Comparison of ENCODE assay signal across 1 cellular context in genomic region chr11:125887373-125888324, GRCh38.
TF ChIP-seq lines count a peak whose summit lies in the region.

Gene HYLS1 (plus strand): TSS chr11:125887668. CDS start chr11:125899369, 11,701 bp downstream.

TF ChIP-seq in HepG2, 621 proteins besides CTCF, POLR2A, EP300 and RAD21 (continued from another document and continues in another):
- TF ChIP-seq ZNF318 (CRISPR knock-in tag; IDR thresholded peaks at IDR 0.05) (no peak; the same call in 1 of the 2 replicates), ZNF567 (CRISPR knock-in tag; IDR thresholded peaks at IDR 0.05; ENCODE audit: borderline replicate concordance) (no peak), ZNF276 (CRISPR knock-in tag; IDR thresholded peaks at IDR 0.05; ENCODE audit: low read depth) (no peak), CHD4 (IDR thresholded peaks at IDR 0.05; ENCODE audit: borderline replicate concordance, low read length) (no peak), KMT2A (CRISPR knock-in tag; IDR thresholded peaks at IDR 0.05) (0 out of 2 replicates have a peak, but pooled peaks have one; percentile 40), TRIM22 (IDR thresholded peaks at IDR 0.05) (no peak), ZNF574 (CRISPR knock-in tag; IDR thresholded peaks at IDR 0.05) (peak; percentile 56), YY1 (IDR thresholded peaks at IDR 0.05; ENCODE audit: insufficient read depth, insufficient replicate concordance, low read depth, low read length) (no peak), SKI (IDR thresholded peaks at IDR 0.05; ENCODE audit: partially characterized antibody) (no peak), ZNF740 (CRISPR knock-in tag; IDR thresholded peaks at IDR 0.05) (no peak), ZNF569 (CRISPR knock-in tag; IDR thresholded peaks at IDR 0.05; ENCODE audit: borderline replicate concordance) (no peak), TERF1 (CRISPR knock-in tag; IDR thresholded peaks at IDR 0.05) (no peak), ZNF780A (CRISPR knock-in tag; IDR thresholded peaks at IDR 0.05) (no peak), ZNF556 (CRISPR knock-in tag; IDR thresholded peaks at IDR 0.05; ENCODE audit: borderline replicate concordance) (no peak), ARNTL (CRISPR knock-in tag; IDR thresholded peaks at IDR 0.05) (no peak; the same call in 1 of the 2 replicates), ZSCAN5A (CRISPR knock-in tag; IDR thresholded peaks at IDR 0.05; ENCODE audit: borderline replicate concordance) (no peak), KDM4B (CRISPR knock-in tag; IDR thresholded peaks at IDR 0.05) (no peak), JUN (CRISPR knock-in tag; IDR thresholded peaks at IDR 0.05) (no peak), NCOA2 (CRISPR knock-in tag; IDR thresholded peaks at IDR 0.05) (no peak), BCL3 (CRISPR knock-in tag; IDR thresholded peaks at IDR 0.05) (peak; percentile 26; the same call in 1 of the 2 replicates), ZNF17 (CRISPR knock-in tag; IDR thresholded peaks at IDR 0.05) (no peak), TEAD2 (CRISPR knock-in tag; IDR thresholded peaks at IDR 0.05) (no peak), SRSF1 (optimal IDR thresholded peaks at IDR 0.05; ENCODE audit: low read depth, low read length) (no peak), ELF1 (CRISPR knock-in tag; IDR thresholded peaks at IDR 0.05) (peak; percentile 74), STAG1 (CRISPR knock-in tag; IDR thresholded peaks at IDR 0.05) (no peak), ZFP91 (CRISPR knock-in tag; IDR thresholded peaks at IDR 0.05; ENCODE audit: borderline replicate concordance) (peak; percentile 82), SP4 (CRISPR knock-in tag; IDR thresholded peaks at IDR 0.05) (no peak), ERF (CRISPR knock-in tag; IDR thresholded peaks at IDR 0.05) (0 out of 2 replicates have a peak, but pooled peaks have one; percentile 21), TEAD3 (CRISPR knock-in tag; optimal IDR thresholded peaks at IDR 0.05; ENCODE audit: borderline replicate concordance) (no peak), MEIS2 (CRISPR knock-in tag; IDR thresholded peaks at IDR 0.05) (no peak), SAFB2 (CRISPR knock-in tag; IDR thresholded peaks at IDR 0.05; ENCODE audit: borderline replicate concordance, low read depth) (no peak), CBFB (CRISPR knock-in tag; IDR thresholded peaks at IDR 0.05) (peak; percentile 40), ATF6 (CRISPR knock-in tag; conservative IDR thresholded peaks at IDR 0.05) (no peak), ZNF12 (CRISPR knock-in tag; IDR thresholded peaks at IDR 0.05) (no peak), ZNF207 (IDR thresholded peaks at IDR 0.05; ENCODE audit: borderline replicate concordance) (no peak), JUND (CRISPR knock-in tag; IDR thresholded peaks at IDR 0.05) (0 out of 2 replicates have a peak, but pooled peaks have one; percentile 16)
